Comparison of ENCODE assay signal across 26 cellular contexts in the genomic region with DNA sequence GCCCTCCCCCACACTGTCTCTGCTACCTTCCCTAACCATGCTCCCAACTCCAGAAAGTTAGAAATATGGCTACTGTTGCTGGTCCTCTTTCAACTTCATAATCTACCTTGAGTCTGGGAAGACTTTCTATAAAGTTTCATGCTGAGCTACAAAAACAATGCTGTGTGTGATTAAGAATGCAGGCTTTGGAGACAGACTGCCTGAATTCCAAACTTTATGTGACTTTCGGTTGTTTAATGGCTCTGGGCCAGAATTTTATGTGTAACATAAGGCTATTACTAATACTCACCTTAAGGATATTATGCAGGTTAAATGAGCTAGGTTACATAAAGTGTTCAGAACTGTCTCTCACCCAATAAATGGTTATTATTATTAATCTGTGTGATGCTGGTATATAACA.
"Had no signal": no experiment of that assay in that cellular context is flagged by ENCODE, and none has a peak within 500 bp of the region (broad histone marks: within the 10 kb centered on the region; RNA-seq: fewer than 3 reads in every experiment).

No MANE protein-coding gene starts in this region.

- H3K4me3 Mint-ChIP-seq: activated naive CD8-positive, alpha-beta T cell; activated T-cell treated with anti-CD3 and anti-CD28 coated beads, Interleukin-2, amount 50 U/mL, for 72 hours; endodermal cell; nephron; stimulated activated memory B cell treated with anti-CD40 and anti-IgM and Interleukin-4, amounts not matched to agents 10 μg/mL and 1 μg/mL and 100 μg/mL, for 72 hours; stimulated activated naive CD8-positive, alpha-beta T cell treated with anti-CD3 and anti-CD28 coated beads, Interleukin-15, amount 100 ng/mL, for 72 hours; T-cell; T-helper 2 cell treated with Interferon-gamma antibody and Interleukin-4, amounts not matched to agents 5 μg/mL and 100 μg/mL, for 36 hours had no signal

- H3K9me3 Mint-ChIP-seq: activated T-cell treated with anti-CD3 and anti-CD28 coated beads, Interleukin-2, amount 50 U/mL, for 72 hours; endodermal cell; nephron; stimulated activated memory B cell treated with anti-CD40 and anti-IgM and Interleukin-4, amounts not matched to agents 10 μg/mL and 1 μg/mL and 100 μg/mL, for 72 hours; stimulated activated naive CD8-positive, alpha-beta T cell treated with anti-CD3 and anti-CD28 coated beads, Interleukin-15, amount 100 ng/mL, for 72 hours; T-cell; T-helper 2 cell treated with Interferon-gamma antibody and Interleukin-4, amounts not matched to agents 5 μg/mL and 100 μg/mL, for 36 hours had no signal

- H3K9me3 ChIP-seq: adrenal gland, body of pancreas, left ventricle myocardium inferior, right lobe of liver, upper lobe of left lung had no signal

- H3K27me3 Mint-ChIP-seq: activated naive CD8-positive, alpha-beta T cell; stimulated activated memory B cell treated with anti-CD40 and anti-IgM and Interleukin-4, amounts not matched to agents 10 μg/mL and 1 μg/mL and 100 μg/mL, for 72 hours; stimulated activated naive CD8-positive, alpha-beta T cell treated with anti-CD3 and anti-CD28 coated beads, Interleukin-15, amount 100 ng/mL, for 72 hours; T-cell had no signal

- H3K4me1 ChIP-seq: adrenal gland, body of pancreas, right lobe of liver, upper lobe of left lung had no signal

- H3K27me3 ChIP-seq: adrenal gland, body of pancreas, right lobe of liver, upper lobe of left lung had no signal

- H3K27ac Mint-ChIP-seq: activated naive CD8-positive, alpha-beta T cell; activated T-cell treated with anti-CD3 and anti-CD28 coated beads, Interleukin-2, amount 50 U/mL, for 72 hours; endodermal cell; nephron; stimulated activated memory B cell treated with anti-CD40 and anti-IgM and Interleukin-4, amounts not matched to agents 10 μg/mL and 1 μg/mL and 100 μg/mL, for 72 hours; stimulated activated naive CD8-positive, alpha-beta T cell treated with anti-CD3 and anti-CD28 coated beads, Interleukin-15, amount 100 ng/mL, for 72 hours; T-cell; T-helper 2 cell treated with Interferon-gamma antibody and Interleukin-4, amounts not matched to agents 5 μg/mL and 100 μg/mL, for 36 hours had no signal

- ATAC-seq: activated T-cell treated with anti-CD3 and anti-CD28 coated beads, Interleukin-2, amount 50 U/mL, for 72 hours; body of pancreas; esophagus mucosa; right lobe of liver; stimulated activated memory B cell treated with anti-CD40 and anti-IgM and Interleukin-4, amounts not matched to agents 10 μg/mL and 1 μg/mL and 100 μg/mL, for 72 hours; stimulated activated naive CD8-positive, alpha-beta T cell treated with anti-CD3 and anti-CD28 coated beads, Interleukin-15, amount 100 ng/mL, for 72 hours; T-cell had no signal

- DNase-seq: activated CD4-positive, alpha-beta T cell treated with anti-CD3 and anti-CD28 coated beads for 4 hours; activated CD4-positive, alpha-beta T cell treated with anti-CD3 and anti-CD28 coated beads, Interleukin-2, amount 50 U/mL, for 4 hours; activated naive CD4-positive, alpha-beta T cell; activated T-cell treated with anti-CD3 and anti-CD28 coated beads for 4 hours; activated T-cell treated with anti-CD3 and anti-CD28 coated beads, Interleukin-2, amount 50 U/mL, for 72 hours; adrenal gland; aorta; body of pancreas; caudate nucleus; endodermal cell; glutamatergic neuron; islet precursor cell; left ventricle myocardium inferior; right lobe of liver; stimulated activated CD4-positive, alpha-beta T cell treated with anti-CD3 and anti-CD28 coated beads, Interleukin-4, amount 100 ng/mL, for 4 hours; stimulated activated CD8-positive, alpha-beta memory T cell treated with anti-CD3 and anti-CD28 coated beads, Interleukin-4, amount 100 ng/mL, for 48 hours; stimulated activated naive CD8-positive, alpha-beta T cell treated with anti-CD3 and anti-CD28 coated beads, Interleukin-15, amount 100 ng/mL, for 72 hours; substantia nigra; T-cell; upper lobe of left lung had no signal

- H3K27ac ChIP-seq: adrenal gland, body of pancreas, left ventricle myocardium inferior, right lobe of liver, skin epidermis, upper lobe of left lung had no signal

- H3K4me1 Mint-ChIP-seq: stimulated activated naive CD8-positive, alpha-beta T cell treated with anti-CD3 and anti-CD28 coated beads, Interleukin-15, amount 100 ng/mL, for 72 hours had no signal
